Comparison of ENCODE assay signal across 8 cellular contexts in genomic region chr1:150579955-150580642, GRCh38. TPM values are rescaled to one million over a fixed set of nuclear protein-coding genes. Genes with fewer than 3 reads are reported as not detected.
A peak's percentile ranks its signal among the peaks of the same experiment; 100 is the strongest.
DNase-seq lines count a peak whose midpoint lies in the region; ATAC-seq and TF ChIP-seq lines count a peak whose summit lies in the region.

No MANE protein-coding gene starts in this region.

- no peak for TF ChIP-seq CTCF in astrocyte of the cerebellum (IDR thresholded peaks at IDR 0.05; ENCODE audit: low read depth, low read length, missing control alignments)
- TF ChIP-seq CTCF in lower lobe of right lung (IDR thresholded peaks at IDR 0.05), result no peak
- TF ChIP-seq CTCF in uterus (IDR thresholded peaks at IDR 0.05), result peak in 1 of 4 experiments; percentile 3

- intact Hi-C loops in Right ventricle myocardium superior (cut with DNase I), result no loop called here
- intact Hi-C loops in Right ventricle myocardium inferior (cut with DNase I), result loop anchor here (2.0 kb wide), 2 partner anchors 41 to 49 kb away; partner anchors contain the start of gene ENSA
- intact Hi-C loops in lower lobe of right lung (cut with DNase I), result loop anchor here (10.0 kb wide), 1 partner anchor 45 kb away; the partner anchor contains the start of gene ENSA
- intact Hi-C loops in uterus (cut with DNase I; ENCODE audit: low total_unique reads), result no loop called here

- H3K27me3 ChIP-seq in lower lobe of right lung (ENCODE audit: low read depth) (no peaks in the 10 kb centered on the region), uterus (no peaks in the 10 kb centered on the region)

- DNase-seq in Right ventricle myocardium superior (no peak), Right ventricle myocardium inferior (ENCODE audit: missing footprints) (no peak), astrocyte of the cerebellum (ENCODE audit: low read depth) (no peak), lower lobe of right lung (no peak), uterus (no peak), NCI-H2029 (lab: John Stamatoyannopoulos, UW) (no peak), CD1c-positive myeloid dendritic cell (ENCODE audit: extremely low spot score) (no peak)

- peak overlapping the region; percentile 38 for H3K4me3 ChIP-seq in astrocyte of the cerebellum (ENCODE audit: low read depth, low read length)
- peak overlapping the region; percentile 96 for H3K4me3 ChIP-seq in lower lobe of right lung
- H3K4me3 ChIP-seq in uterus, result peak overlapping the region; percentile 35 to 38

- no peak for TF ChIP-seq POLR2A in uterus (IDR thresholded peaks at IDR 0.05)

- ATAC-seq in Right ventricle myocardium superior (ENCODE audit: poor library complexity) (peak; percentile 1), Right ventricle myocardium inferior (no peak), lower lobe of right lung (peak; percentile 0 to 3)
- no peak for ATAC-seq in activated CD4-positive, CD25-positive, alpha-beta regulatory T cell treated with anti-CD3 and anti-CD28 coated beads, Interleukin-2, amount 50 U/mL, for 24 hours

- peak overlapping the region; percentile 99 for H3K27ac ChIP-seq in lower lobe of right lung
- peak overlapping the region; percentile 99 for H3K27ac ChIP-seq in uterus

- peaks cover 28% of the 10 kb centered on the region for H3K4me1 ChIP-seq in lower lobe of right lung
- peaks cover 0 to 5% of the 10 kb centered on the region in 2 donors for H3K4me1 ChIP-seq in uterus

- peaks cover 29% of the 10 kb centered on the region for H3K36me3 ChIP-seq in lower lobe of right lung
- no peaks in the 10 kb centered on the region for H3K36me3 ChIP-seq in uterus

- in situ Hi-C loops in astrocyte of the cerebellum (cut with HindIII; ENCODE audit: low sequenced_read_pairs), result no loop called here

- H3K9me3 ChIP-seq in lower lobe of right lung (no peaks in the 10 kb centered on the region), uterus (no peaks in the 10 kb centered on the region)

RNA-seq across cellular contexts. Expression of gene MCL1, which starts 0.7 kb away (rescaled TPM):
- 85.9 TPM for total RNA-seq in Right ventricle myocardium superior
- total RNA-seq in Right ventricle myocardium inferior, result 99.7 TPM
- 387 TPM for total RNA-seq in lower lobe of right lung
- 100 to 1,000 TPM; 125 to 266 (median 207) TPM for total RNA-seq in uterus

RNA-seq across cellular contexts. Expression of gene ADAMTSL4, which starts 30.9 kb away (rescaled TPM):
- total RNA-seq in Right ventricle myocardium superior (64.4 TPM), Right ventricle myocardium inferior (80.3 TPM), lower lobe of right lung (164 TPM), uterus (100 to 1,000 TPM in 1 of 4 donors, 10 to 100 TPM in 3; 15.9 to 133 (median 35.4) TPM)

RNA-seq across cellular contexts. Expression of gene ENSA, which starts 49.3 kb away (rescaled TPM):
- total RNA-seq in Right ventricle myocardium superior, result 108 TPM
- total RNA-seq in Right ventricle myocardium inferior, result 131 TPM
- total RNA-seq in lower lobe of right lung, result 172 TPM
- 100 to 1,000 TPM; 122 to 224 (median 130) TPM for total RNA-seq in uterus

Comparison
In these comparisons a context has a peak if more than half of its experiments do, and no peak if none do; other contexts are left out.
1. ATAC-seq: peak in Right ventricle myocardium superior (single experiment) and lower lobe of right lung (2 of 2); none in Right ventricle myocardium inferior (single experiment) and activated CD4-positive, CD25-positive, alpha-beta regulatory T cell treated with anti-CD3 and anti-CD28 coated beads, Interleukin-2, amount 50 U/mL, for 24 hours (0 of 2).
2. intact Hi-C loops: an anchor here in Right ventricle myocardium inferior (2.0 kb wide) and lower lobe of right lung (10.0 kb wide); none called in Right ventricle myocardium superior and uterus.
3. H3K4me3 ChIP-seq: peak in every context shown above with its lines; median percentile 96 in lower lobe of right lung; 38 in astrocyte of the cerebellum; 36 in uterus.